ENCODE assay signal across 17 cellular contexts in genomic region chr12:27024291-27024690, GRCh38. TPM values are rescaled to one million over a fixed set of nuclear protein-coding genes. Genes with fewer than 3 reads are reported as not detected.
DNase-seq lines count a peak whose midpoint lies in the region; ATAC-seq and TF ChIP-seq lines count a peak whose summit lies in the region.
"Had no signal": no experiment of that assay in that cellular context is flagged by ENCODE, and none has a peak within 500 bp of the region (broad histone marks: within the 10 kb centered on the region; RNA-seq: fewer than 3 reads in every experiment).

No MANE protein-coding gene starts in this region.

- POLR2A ChIA-PET in OCI-LY7 (lab: Charles Lee): interaction anchor here (0.6 to 1.0 kb wide), 2 partner anchors 21 to 209 kb away, joined by 3 read pairs; no protein-coding TSS in a partner anchor

- H3K9me3 Mint-ChIP-seq in T-helper 2 cell treated with Interferon-gamma antibody and Interleukin-4, amounts not matched to agents 5 μg/mL and 100 μg/mL, for 36 hours: no peaks in the 10 kb centered on the region
- H3K9me3 Mint-ChIP-seq in osteocyte (ENCODE audit: unreplicated experiment): no peaks in the 10 kb centered on the region

- H3K36me3 Mint-ChIP-seq in T-helper 2 cell treated with Interferon-gamma antibody and Interleukin-4, amounts not matched to agents 5 μg/mL and 100 μg/mL, for 36 hours (ENCODE audit: low read depth): peaks cover 25% of the 10 kb centered on the region
- H3K36me3 Mint-ChIP-seq in osteocyte (ENCODE audit: unreplicated experiment): peaks cover 17% of the 10 kb centered on the region

- H3K4me1 Mint-ChIP-seq in T-helper 2 cell treated with Interferon-gamma antibody and Interleukin-4, amounts not matched to agents 5 μg/mL and 100 μg/mL, for 36 hours (ENCODE audit: low read depth): peaks cover 34% of the 10 kb centered on the region
- peaks cover 31% of the 10 kb centered on the region for H3K4me1 Mint-ChIP-seq in osteocyte (ENCODE audit: unreplicated experiment)

- no peak overlapping the region for H3K27ac Mint-ChIP-seq in T-helper 2 cell treated with Interferon-gamma antibody and Interleukin-4, amounts not matched to agents 5 μg/mL and 100 μg/mL, for 36 hours
- no peak overlapping the region for H3K27ac Mint-ChIP-seq in osteocyte (ENCODE audit: unreplicated experiment)

- H3K79me2 ChIP-seq in OCI-LY7 (ENCODE audit: insufficient read depth, low read depth, low read length): peaks cover 31% of the 10 kb centered on the region; the same call in 1 of the 2 replicates

- no peak overlapping the region for H3K27ac ChIP-seq in OCI-LY7 (ENCODE audit: low read depth, low read length, poor library complexity, severe bottlenecking)
- H3K27ac ChIP-seq: neutrophil, SJSA1, spleen, upper lobe of right lung had no signal

- TF ChIP-seq CTCF in OCI-LY7 (conservative IDR thresholded peaks at IDR 0.05; ENCODE audit: low read length) (no peak), epithelial cell of esophagus (IDR thresholded peaks at IDR 0.05; ENCODE audit: insufficient read depth, low read depth, low read length, missing control alignments) (no peak), osteocyte (IDR thresholded peaks at IDR 0.05) (no peak)

- H3K4me3 ChIP-seq in OCI-LY7 (ENCODE audit: low read depth, low read length, poor library complexity, severe bottlenecking) (no peak overlapping the region), epithelial cell of esophagus (ENCODE audit: low read length) (peak overlapping the region; percentile 1)
- H3K4me3 ChIP-seq: SJSA1 had no signal

- peaks cover 2% of the 10 kb centered on the region for H3K27me3 Mint-ChIP-seq in T-helper 2 cell treated with Interferon-gamma antibody and Interleukin-4, amounts not matched to agents 5 μg/mL and 100 μg/mL, for 36 hours (ENCODE audit: low read depth)
- H3K27me3 Mint-ChIP-seq in osteocyte (ENCODE audit: unreplicated experiment): no peaks in the 10 kb centered on the region

- BruUV-seq in OCI-LY7 (replicated peaks; lab: Mats Ljungman, UMichigan): no TSS peak

- no peak for DNase-seq in T-helper 2 cell treated with Interferon-gamma antibody and Interleukin-4, amounts not matched to agents 5 μg/mL and 100 μg/mL, for 36 hours (ENCODE audit: low spot score)
- DNase-seq in T-helper 2 cell (no peak), OCI-LY7 (ENCODE audit: low spot score) (no peak), epithelial cell of esophagus (ENCODE audit: low read depth) (no peak), osteocyte (ENCODE audit: extremely low spot score, unreplicated experiment) (no peak)
- no peak for DNase-seq in effector CD4-positive, alpha-beta T cell
- no peak for DNase-seq in stimulated activated CD4-positive, alpha-beta T cell treated with anti-CD3 and anti-CD28 coated beads, Interleukin-15, amount 100 ng/mL, for 24 hours
- DNase-seq: activated CD4-positive, alpha-beta T cell treated with anti-CD3 and anti-CD28 coated beads, Interleukin-2, amount 50 U/mL, for 1 hour; DMS153; NCI-H1105; spleen; upper lobe of right lung had no signal

- H3K4me2 ChIP-seq in OCI-LY7 (ENCODE audit: low read length): peak overlapping the region; percentile 72; the same call in 1 of the 2 replicates

- H3K4me3 Mint-ChIP-seq in T-helper 2 cell treated with Interferon-gamma antibody and Interleukin-4, amounts not matched to agents 5 μg/mL and 100 μg/mL, for 36 hours: peak overlapping the region; percentile 52
- H3K4me3 Mint-ChIP-seq in osteocyte (ENCODE audit: unreplicated experiment): peak overlapping the region; percentile 27

- no peaks in the 10 kb centered on the region for H3K9me2 ChIP-seq in OCI-LY7 (ENCODE audit: insufficient read depth, low read length)

- intact Hi-C loops in OCI-LY7 (cut with micrococcal nuclease; ENCODE audit: unreplicated experiment): loop anchor here (5.0 kb wide), 1 partner anchor 678 kb away; no protein-coding TSS in a partner anchor

- no peaks in the 10 kb centered on the region for H4K20me1 ChIP-seq in OCI-LY7 (ENCODE audit: insufficient read depth, low read length)

- CTCF ChIA-PET in OCI-LY7 (lab: Charles Lee; ENCODE audit: unreplicated experiment): no interaction called here

- H3K36me3 ChIP-seq in OCI-LY7 (ENCODE audit: insufficient read depth, low read length): peaks cover 30% of the 10 kb centered on the region

- H2AFZ ChIP-seq in OCI-LY7 (ENCODE audit: low read length): no peak overlapping the region

- H3K4me1 ChIP-seq in OCI-LY7 (ENCODE audit: insufficient read depth, low read length, poor library complexity, severe bottlenecking): peaks cover 15% of the 10 kb centered on the region

- no peaks in the 10 kb centered on the region for H3K9me3 ChIP-seq in OCI-LY7 (ENCODE audit: low read length)
- H3K9me3 ChIP-seq: neutrophil, SJSA1, spleen, upper lobe of right lung had no signal

- no peak for ATAC-seq in GM18520 (IDR thresholded peaks at IDR 0.05; ENCODE audit: unreplicated experiment)
- ATAC-seq: upper lobe of right lung had no signal

RNA-seq across cellular contexts. Expression of gene MED21, which starts 1.9 kb away (rescaled TPM):
- total RNA-seq in OCI-LY7 (2014; rRNA removed; shearing (Covaris generic)): 34.1 and 39.5 TPM in 2 replicates
- total RNA-seq in OCI-LY7 (2022) (40.3 and 42.9 TPM in 2 replicates), osteocyte (42.1 and 43.0 TPM in 2 replicates)

RNA-seq across cellular contexts. Expression of gene TM7SF3, which starts 10.1 kb away (rescaled TPM):
- 38.2 and 48.3 TPM in 2 replicates for total RNA-seq in OCI-LY7 (2014; rRNA removed; shearing (Covaris generic))
- total RNA-seq in OCI-LY7 (2022) (47.1 and 50.2 TPM in 2 replicates), osteocyte (44.9 and 46.9 TPM in 2 replicates)

RNA-seq across cellular contexts. Expression of gene C12orf71, which starts 58.1 kb away (rescaled TPM):
- total RNA-seq in OCI-LY7 (2014; rRNA removed; shearing (Covaris generic)): not detected in 2 replicates
- total RNA-seq in OCI-LY7 (2022): not detected in 2 replicates
- not detected in 2 replicates for total RNA-seq in osteocyte
- total RNA-seq: fibroblast of villous mesenchyme, H4, SJSA1, spleen, upper lobe of right lung had no signal
